In genomic region chr11:17606206-17607082, GRCh38 we compare ENCODE assay signal across 1 cellular context.
TF ChIP-seq lines count a peak whose summit lies in the region.

No MANE protein-coding gene starts in this region.

TF ChIP-seq in K562, 482 proteins besides CTCF, POLR2A, EP300 and RAD21 (continued from another document and continues in another):
- TF ChIP-seq GMEB1 (CRISPR knock-in tag; IDR thresholded peaks at IDR 0.05) (no peak), ZNF584 (CRISPR knock-in tag; IDR thresholded peaks at IDR 0.05; ENCODE audit: low read depth) (0 out of 2 replicates have a peak, but pooled peaks have one; percentile 48), TRIM24 (IDR thresholded peaks at IDR 0.05) (peak in 1 of 2 experiments; percentile 49; a peak in 1 of 4 replicates), PYGO2 (tag; IDR thresholded peaks at IDR 0.05) (no peak), HSF4 (CRISPR knock-in tag; IDR thresholded peaks at IDR 0.05; ENCODE audit: borderline replicate concordance) (no peak), SMARCA5 (IDR thresholded peaks at IDR 0.05) (no peak), KLF16 (IDR thresholded peaks at IDR 0.05) (no peak), RERE (CRISPR knock-in tag; IDR thresholded peaks at IDR 0.05; ENCODE audit: borderline replicate concordance) (no peak), ZNF143 (CRISPR knock-in tag; IDR thresholded peaks at IDR 0.05) (no peak), NEUROD1 (IDR thresholded peaks at IDR 0.05; ENCODE audit: borderline replicate concordance, low read depth, low read length, partially characterized antibody) (no peak), SP2 (IDR thresholded peaks at IDR 0.05; ENCODE audit: extremely low read depth, low read depth, low read length, poor library complexity, severe bottlenecking) (no peak), E2F4 (CRISPR knock-in tag; IDR thresholded peaks at IDR 0.05; ENCODE audit: low read depth) (no peak), KAT8 (IDR thresholded peaks at IDR 0.05; ENCODE audit: low read depth) (no peak), ATF1 (CRISPR knock-in tag; IDR thresholded peaks at IDR 0.05) (no peak), ATF1 (tag; IDR thresholded peaks at IDR 0.05) (0 out of 2 replicates have a peak, but pooled peaks have one; percentile 17), ID3 (CRISPR knock-in tag; IDR thresholded peaks at IDR 0.05) (no peak), ID3 (tag; IDR thresholded peaks at IDR 0.05) (no peak), MCM7 (IDR thresholded peaks at IDR 0.05) (no peak), ARID1B (IDR thresholded peaks at IDR 0.05) (peak; percentile 28; the same call in 1 of the 2 replicates), RCOR1 (IDR thresholded peaks at IDR 0.05; ENCODE audit: borderline replicate concordance in 1 of 2, low read depth in 2 of 2, low read length in 2 of 2) (peak in 1 of 2 experiments; percentile 81; a peak in 2 of 4 replicates), CEBPB (tag; IDR thresholded peaks at IDR 0.05) (peak; percentile 45; the same call in 1 of the 2 replicates), ESRRA (IDR thresholded peaks at IDR 0.05; ENCODE audit: borderline replicate concordance, low read depth) (no peak), ZNF41 (CRISPR knock-in tag; conservative IDR thresholded peaks at IDR 0.05) (no peak), HNRNPUL1 (IDR thresholded peaks at IDR 0.05; ENCODE audit: low read length) (no peak), ZNF121 (CRISPR knock-in tag; conservative IDR thresholded peaks at IDR 0.05) (no peak), TFE3 (CRISPR knock-in tag; IDR thresholded peaks at IDR 0.05) (no peak), RBM22 (IDR thresholded peaks at IDR 0.05; ENCODE audit: low read depth, low read length, poor library complexity, severe bottlenecking) (no peak), GTF2B (IDR thresholded peaks at IDR 0.05; ENCODE audit: extremely low read depth, insufficient read length) (no peak), ZNF224 (CRISPR knock-in tag; IDR thresholded peaks at IDR 0.05) (no peak), HNRNPH1 (optimal IDR thresholded peaks at IDR 0.05; ENCODE audit: low read depth, low read length) (no peak), TAF1 (IDR thresholded peaks at IDR 0.05; ENCODE audit: control insufficient read depth, extremely low read depth, insufficient read depth, low read length, severe bottlenecking) (no peak), SLC30A9 (CRISPR knock-in tag; IDR thresholded peaks at IDR 0.05) (no peak), KAT7 (CRISPR knock-in tag; IDR thresholded peaks at IDR 0.05; ENCODE audit: borderline replicate concordance) (no peak), CBFB (CRISPR knock-in tag; IDR thresholded peaks at IDR 0.05) (no peak), CCNT2 (IDR thresholded peaks at IDR 0.05; ENCODE audit: borderline replicate concordance, extremely low read depth, insufficient read length, low read depth, low read length) (no peak), HEY1 (CRISPR knock-in tag; IDR thresholded peaks at IDR 0.05; ENCODE audit: borderline replicate concordance) (no peak), MYNN (IDR thresholded peaks at IDR 0.05) (no peak), MYNN (CRISPR knock-in tag; IDR thresholded peaks at IDR 0.05) (no peak), STAT5A (IDR thresholded peaks at IDR 0.05; ENCODE audit: borderline replicate concordance, low read length) (no peak), TEAD4 (IDR thresholded peaks at IDR 0.05; ENCODE audit: low read length) (no peak), TEAD4 (CRISPR knock-in tag; IDR thresholded peaks at IDR 0.05; ENCODE audit: borderline replicate concordance) (no peak), SNAPC5 (CRISPR knock-in tag; IDR thresholded peaks at IDR 0.05) (no peak), ETV1 (tag; conservative IDR thresholded peaks at IDR 0.05; ENCODE audit: low read depth) (peak; percentile 66), FOXK2 (conservative IDR thresholded peaks at IDR 0.05 in 1 of 2, IDR thresholded peaks at IDR 0.05 in 1 of 2; ENCODE audit: low read depth in 2 of 2) (no peak), RBM25 (IDR thresholded peaks at IDR 0.05; ENCODE audit: low read depth, low read length, severe bottlenecking) (no peak), CEBPG (CRISPR knock-in tag; IDR thresholded peaks at IDR 0.05) (peak; percentile 88), CEBPG (tag; conservative IDR thresholded peaks at IDR 0.05 in 1 of 2, IDR thresholded peaks at IDR 0.05 in 1 of 2) (peak; percentile 90 to 97), ZBTB34 (CRISPR knock-in tag; IDR thresholded peaks at IDR 0.05) (no peak), ZBTB5 (IDR thresholded peaks at IDR 0.05) (no peak), CHD1 (IDR thresholded peaks at IDR 0.05; ENCODE audit: low read length) (no peak), CEBPZ (IDR thresholded peaks at IDR 0.05; ENCODE audit: borderline replicate concordance, low read depth, low read length) (no peak), CTBP1 (IDR thresholded peaks at IDR 0.05; ENCODE audit: borderline replicate concordance) (peak; percentile 43; the same call in 1 of the 2 replicates)
